In the genomic region with DNA sequence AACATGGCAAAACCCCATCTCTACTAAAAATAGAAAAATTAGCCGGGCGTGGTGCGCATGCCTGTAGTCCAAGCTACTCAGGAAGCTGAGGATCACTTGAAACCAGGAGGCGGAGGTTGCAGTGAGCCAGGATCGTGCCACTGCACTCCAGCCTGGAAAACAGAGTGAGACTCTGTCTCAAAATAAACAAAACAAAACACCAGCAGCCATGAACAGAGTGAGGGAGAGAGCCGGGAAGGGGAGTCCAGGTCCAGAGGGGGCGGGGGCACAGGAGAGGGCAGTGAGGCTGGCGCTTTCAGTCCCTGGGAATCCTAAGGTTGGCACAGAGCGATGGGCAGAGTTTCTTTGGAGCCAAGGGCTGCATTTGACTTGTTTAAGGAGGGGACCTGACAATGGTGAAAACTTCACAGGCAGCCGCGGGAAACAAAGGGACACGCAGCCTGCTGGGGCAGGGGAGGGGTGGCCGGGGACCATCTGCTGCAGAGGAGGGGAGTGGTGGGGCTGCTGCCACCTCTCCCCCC, we compare ENCODE assay signal across 1 cellular context.
TF ChIP-seq lines count a peak whose summit lies in the region.

No MANE protein-coding gene starts in this region.

TF ChIP-seq in GM12878, 131 proteins besides CTCF, POLR2A, EP300 and RAD21:
- TF ChIP-seq CREB1 (IDR thresholded peaks at IDR 0.05; ENCODE audit: low read depth) = no peak
- TF ChIP-seq IKZF2 (IDR thresholded peaks at IDR 0.05) = peak; percentile 17 to 34; a peak in 1 of 4 replicates
